In genomic region chr19:42034640-42035384, GRCh38 we compare ENCODE assay signal across 8 cellular contexts. TPM values are rescaled to one million over a fixed set of nuclear protein-coding genes. Genes with fewer than 3 reads are reported as not detected.
DNase-seq lines count a peak whose midpoint lies in the region; ATAC-seq, FAIRE-seq and TF ChIP-seq lines count a peak whose summit lies in the region.
"Not testable (repeated sequence)": the region's sequence is repeated elsewhere in the genome, so short reads cannot be mapped to it uniquely, and the experiment has no call there.

No MANE protein-coding gene starts in this region.

- not testable (repeated sequence) for H3K4me1 ChIP-seq in astrocyte (ENCODE audit: insufficient read depth, low read length); cardiac muscle cell (ENCODE audit: low read depth); osteoblast (ENCODE audit: insufficient read depth, low read length)

- H3K27me3 ChIP-seq in astrocyte (ENCODE audit: insufficient read depth, low read length); cardiac muscle cell; osteoblast (ENCODE audit: insufficient read depth, low read length): not testable (repeated sequence)

- peak overlapping the region; percentile 75 for H3K4me2 ChIP-seq in astrocyte (ENCODE audit: low read length)
- peak overlapping the region; percentile 67 for H3K4me2 ChIP-seq in osteoblast (ENCODE audit: insufficient read depth, low read length)

- not testable (repeated sequence) for H3K36me3 ChIP-seq in astrocyte (ENCODE audit: insufficient read depth, low read length); cardiac muscle cell; osteoblast (ENCODE audit: insufficient read depth, low read length)

- H3K4me1 Mint-ChIP-seq in WTC11 = peaks cover 40% of the 10 kb centered on the region
- not testable (repeated sequence) for H3K4me1 Mint-ChIP-seq in astrocyte (ENCODE audit: low read depth, unreplicated experiment)

- not testable (repeated sequence) for H4K20me1 ChIP-seq in astrocyte (ENCODE audit: insufficient read depth, low read length); osteoblast (ENCODE audit: insufficient read depth, low read length)

- not testable (repeated sequence) for FAIRE-seq in astrocyte (lab: Jason Lieb, UNC)

- not testable (repeated sequence) for H3K9ac ChIP-seq in astrocyte (ENCODE audit: low read length)

- not testable (repeated sequence) for H2AFZ ChIP-seq in astrocyte (ENCODE audit: low read depth, low read length); osteoblast (ENCODE audit: low read length)

- not testable (repeated sequence) for H3K27ac ChIP-seq in astrocyte (ENCODE audit: low read depth, low read length); cardiac muscle cell
- peak overlapping the region; percentile 37 for H3K27ac ChIP-seq in osteoblast (ENCODE audit: low read depth, low read length)

- CTCF ChIA-PET in WTC11 (lab: Charles Lee) = interaction anchor here (0.5 to 1.9 kb wide), 57 partner anchors 8 to 1462 kb away, joined by 3 to 50 read pairs (median 5); partner anchors contain the start of genes ERF, ERFL, GRIK5 and RABAC1

- H3K9me3 ChIP-seq in astrocyte (ENCODE audit: insufficient read depth, low read depth, low read length); cardiac muscle cell (ENCODE audit: low read depth); osteoblast (ENCODE audit: low read depth, low read length): not testable (repeated sequence)

- DNase-seq in DMS 273 treated with DMSO at 0.1 percent for 48 hours (lab: John Stamatoyannopoulos, UW) (peak; percentile 61), HPDE6-E6E7 (ENCODE audit: extremely low spot score) (peak; percentile 69), NCI-H510A treated with DMSO at 0.1 percent for 48 hours (lab: John Stamatoyannopoulos, UW) (peak; percentile 49), WTC11 (ENCODE audit: low spot score) (peak; percentile 72), astrocyte (ENCODE audit: low read depth) (peak; percentile 42), cardiac muscle cell (ENCODE audit: low read depth in 1 of 2, low spot score in 1 of 2) (peak; percentile 73 to 75), osteoblast (ENCODE audit: insufficient read length, low spot score, missing footprints) (peak; percentile 95)
- DNase-seq in stimulated activated naive CD4-positive, alpha-beta T cell (lab: John Stamatoyannopoulos, UW) = peak; percentile 22 to 64 (median 48)

- H3K9me3 Mint-ChIP-seq in WTC11; astrocyte (ENCODE audit: unreplicated experiment): not testable (repeated sequence)

- H3K27me3 Mint-ChIP-seq in WTC11 (ENCODE audit: low read depth); astrocyte (ENCODE audit: low read depth, unreplicated experiment): not testable (repeated sequence)

- POLR2A ChIA-PET in WTC11 (lab: Charles Lee) = interaction anchor here (0.8 kb wide), 1 partner anchor 75 kb away, joined by 3 read pairs; the partner anchor contains the start of gene RABAC1

- peak overlapping the region; percentile 55 for H3K4me3 Mint-ChIP-seq in WTC11
- not testable (repeated sequence) for H3K4me3 Mint-ChIP-seq in astrocyte (ENCODE audit: unreplicated experiment)

- TF ChIP-seq CTCF in WTC11 (IDR thresholded peaks at IDR 0.05) (peak; percentile 93), astrocyte (IDR thresholded peaks at IDR 0.05; ENCODE audit: insufficient read depth, low read depth, low read length) (peak; percentile 78), cardiac muscle cell (IDR thresholded peaks at IDR 0.05; ENCODE audit: low read depth, low read length) (peak; percentile 87), osteoblast (IDR thresholded peaks at IDR 0.05; ENCODE audit: extremely low read depth, low read depth, low read length) (peak; percentile 84)

- peak; percentile 75 for ATAC-seq in WTC11

- not testable (repeated sequence) for H3K79me2 ChIP-seq in astrocyte (ENCODE audit: insufficient read depth, low read length); osteoblast (ENCODE audit: insufficient read depth, low read length)

- peaks cover 31% of the 10 kb centered on the region for H3K36me3 Mint-ChIP-seq in WTC11
- H3K36me3 Mint-ChIP-seq in astrocyte (ENCODE audit: low read depth, unreplicated experiment) = not testable (repeated sequence)

- peak overlapping the region; percentile 91 for H3K27ac Mint-ChIP-seq in WTC11
- peak overlapping the region; percentile 43 for H3K27ac Mint-ChIP-seq in astrocyte (ENCODE audit: unreplicated experiment)

- H3K4me3 ChIP-seq in astrocyte (ENCODE audit: insufficient read depth, low read depth, low read length) (peak overlapping the region; percentile 4), osteoblast (ENCODE audit: insufficient read depth, low read length) (peak overlapping the region; percentile 53)
- H3K4me3 ChIP-seq in cardiac muscle cell = not testable (repeated sequence)

RNA-seq across cellular contexts. Expression of gene GRIK5, which starts 35.2 kb away (rescaled TPM):
- 52.3 to 71.3 TPM (median 66.3 TPM) in 3 replicates for total RNA-seq in WTC11 (2021)
- 9.2 and 12.1 TPM in 2 replicates for total RNA-seq in astrocyte
- total RNA-seq in cardiac muscle cell = 9.1 and 11.8 TPM in 2 replicates
- polyA plus RNA-seq in cardiac muscle cell = 3.4 and 6.3 TPM in 2 replicates
- total RNA-seq in osteoblast = under 0.01 TPM in 2 replicates

RNA-seq across cellular contexts. Expression of gene ATP1A3, which starts 40.8 kb away (rescaled TPM):
- total RNA-seq in WTC11 (2021) = 28.2 to 34.2 TPM (median 30.9 TPM) in 3 replicates
- 3.4 and 3.9 TPM in 2 replicates for total RNA-seq in astrocyte
- total RNA-seq in cardiac muscle cell = 4.5 and 6.1 TPM in 2 replicates
- polyA plus RNA-seq in cardiac muscle cell = 8.1 and 9.9 TPM in 2 replicates
- under 0.01 TPM in 2 replicates for total RNA-seq in osteoblast

RNA-seq across cellular contexts. Expression of gene ZNF574, which starts 41.2 kb away (rescaled TPM):
- total RNA-seq in WTC11 (2021) (30.6 to 34.0 TPM (median 33.4 TPM) in 3 replicates), astrocyte (20.0 and 20.2 TPM in 2 replicates), cardiac muscle cell (29.2 and 36.2 TPM in 2 replicates), osteoblast (13.6 and 13.8 TPM in 2 replicates)
- 23.9 and 32.5 TPM in 2 replicates for polyA plus RNA-seq in cardiac muscle cell

Comparison
In these comparisons a context has a peak if more than half of its experiments do, and no peak if none do; other contexts are left out.
1. DNase-seq: peak in every context shown above with its lines; median percentile 95 in osteoblast; 74 in cardiac muscle cell; 72 in WTC11; 69 in HPDE6-E6E7; 61 in DMS 273 treated with DMSO at 0.1 percent for 48 hours; 49 in NCI-H510A treated with DMSO at 0.1 percent for 48 hours; 48 in stimulated activated naive CD4-positive, alpha-beta T cell; 42 in astrocyte.
2. RNA of gene GRIK5, which starts 35.2 kb away (total RNA-seq): 52.3 to 71.3 TPM in WTC11, 9.1 to 11.8 TPM in cardiac muscle cell and 9.2 to 12.1 TPM in astrocyte; under 0.01 TPM in osteoblast; every median in the first group is over 10 times any median in the second.
3. Peak in every context shown above with its lines, with median percentiles within 50 percentile points of each other: CTCF ChIP-seq.